18 cellular contexts compared by ENCODE assay signal in the genomic region with DNA sequence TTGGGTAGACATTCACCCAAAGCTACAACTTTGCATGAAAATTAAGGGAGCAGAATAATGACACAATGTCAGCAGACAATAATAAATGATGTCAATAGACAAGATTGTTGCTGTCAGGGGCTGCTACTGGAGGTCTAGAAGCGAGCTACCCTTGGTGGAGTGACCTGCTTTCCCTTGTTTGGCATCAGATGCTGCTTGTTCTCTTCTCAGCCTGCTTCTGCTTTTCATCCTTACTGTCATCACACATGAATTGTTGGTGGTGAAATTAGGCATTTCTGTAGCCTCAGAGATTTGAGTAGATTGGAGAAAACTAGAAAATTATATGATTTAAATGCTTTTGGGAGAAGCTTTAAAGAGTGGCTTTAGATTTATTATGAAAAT.
A peak's percentile ranks its signal among the peaks of the same experiment; 100 is the strongest.
DNase-seq lines count a peak whose midpoint lies in the region; ATAC-seq and TF ChIP-seq lines count a peak whose summit lies in the region.
"Had no signal": no experiment of that assay in that cellular context is flagged by ENCODE, and none has a peak within 500 bp of the region (broad histone marks: within the 10 kb centered on the region; RNA-seq: fewer than 3 reads in every experiment).

No MANE protein-coding gene starts in this region.

- intact Hi-C loops in left ventricle myocardium superior (cut with micrococcal nuclease): no loop called here
- intact Hi-C loops in gastrocnemius medialis (cut with DNase I; ENCODE audit: low total_unique reads): loop anchor here (10.0 kb wide), 1 partner anchor 356 kb away; a partner anchor contains a TSS

- ATAC-seq in RWPE2 (ENCODE audit: low read depth) (no peak), left ventricle myocardium superior (peak; percentile 60), gastrocnemius medialis (no peak), HG03378 (IDR thresholded peaks at IDR 0.05; ENCODE audit: unreplicated experiment) (no peak)

- peaks cover 19% of the 10 kb centered on the region for H3K4me1 ChIP-seq in RWPE2 (ENCODE audit: insufficient read depth, poor library complexity, severe bottlenecking)
- H3K4me1 ChIP-seq in gastrocnemius medialis: peaks cover 35 to 42% of the 10 kb centered on the region in 2 donors

- H3K4me1 Mint-ChIP-seq in progenitor cell of endocrine pancreas (ENCODE audit: low read depth): no peaks in the 10 kb centered on the region

- no peak overlapping the region for H3K27ac Mint-ChIP-seq in progenitor cell of endocrine pancreas

- no peak for TF ChIP-seq POLR2A in gastrocnemius medialis (IDR thresholded peaks at IDR 0.05)

- H3K27me3 Mint-ChIP-seq in progenitor cell of endocrine pancreas: peaks cover 2% of the 10 kb centered on the region

- H3K36me3 ChIP-seq in RWPE2 (ENCODE audit: low read depth): no peaks in the 10 kb centered on the region
- H3K36me3 ChIP-seq in gastrocnemius medialis: no peaks in the 10 kb centered on the region

- H3K36me3 Mint-ChIP-seq in progenitor cell of endocrine pancreas (ENCODE audit: insufficient read depth): peaks cover 10% of the 10 kb centered on the region

- H3K27me3 ChIP-seq in RWPE2 (ENCODE audit: insufficient read depth, poor library complexity, severe bottlenecking) (no peaks in the 10 kb centered on the region), gastrocnemius medialis (no peaks in the 10 kb centered on the region)

- H3K4me3 Mint-ChIP-seq in progenitor cell of endocrine pancreas (ENCODE audit: low read depth): no peak overlapping the region

- H3K9me3 Mint-ChIP-seq in progenitor cell of endocrine pancreas (ENCODE audit: low read depth): no peaks in the 10 kb centered on the region

- no peak for DNase-seq in RWPE2 (ENCODE audit: low spot score)
- DNase-seq in left ventricle myocardium superior: no peak
- no peak for DNase-seq in gastrocnemius medialis
- no peak for DNase-seq in progenitor cell of endocrine pancreas (ENCODE audit: low spot score, unreplicated experiment)
- DNase-seq in DMS53 (lab: John Stamatoyannopoulos, UW): no peak
- DNase-seq: ACHN, AML-193, COR-L47, DMS153, EL, KBM-7, NCI-H1417 treated with DMSO at 0.1 percent for 48 hours, NCI-H2029, NCI-H2171 treated with DMSO at 0.1 percent for 48 hours, NCI-H748 treated with DMSO at 0.1 percent for 48 hours, PC-9 had no signal

- TF ChIP-seq CTCF in C4-2B (conservative IDR thresholded peaks at IDR 0.05) (no peak), RWPE2 (IDR thresholded peaks at IDR 0.05; ENCODE audit: poor library complexity, severe bottlenecking) (no peak), gastrocnemius medialis (IDR thresholded peaks at IDR 0.05 in 4 of 5, conservative IDR thresholded peaks at IDR 0.05 in 1 of 5) (no peak), progenitor cell of endocrine pancreas (IDR thresholded peaks at IDR 0.05; ENCODE audit: unreplicated experiment) (no peak)

- peak overlapping the region; percentile 100 for H3K27ac ChIP-seq in C4-2B
- peak overlapping the region; percentile 61 for H3K27ac ChIP-seq in RWPE2 (ENCODE audit: poor library complexity, severe bottlenecking)
- peak overlapping the region; percentile 64 to 77 (median 72) for H3K27ac ChIP-seq in gastrocnemius medialis
- H3K27ac ChIP-seq: PC-9 had no signal

- no peaks in the 10 kb centered on the region for H3K9me3 ChIP-seq in RWPE2 (ENCODE audit: severe bottlenecking)
- no peaks in the 10 kb centered on the region for H3K9me3 ChIP-seq in gastrocnemius medialis

- H3K4me3 ChIP-seq in RWPE2 (ENCODE audit: severe bottlenecking) (no peak overlapping the region), gastrocnemius medialis (no peak overlapping the region)
- H3K4me3 ChIP-seq: PC-9 had no signal

- in situ Hi-C loops in gastrocnemius medialis (cut with MboI; ENCODE audit: low sequenced_read_pairs in 4 of 4): no loop called here
